Comparison of ENCODE assay signal across 18 cellular contexts in the genomic region with DNA sequence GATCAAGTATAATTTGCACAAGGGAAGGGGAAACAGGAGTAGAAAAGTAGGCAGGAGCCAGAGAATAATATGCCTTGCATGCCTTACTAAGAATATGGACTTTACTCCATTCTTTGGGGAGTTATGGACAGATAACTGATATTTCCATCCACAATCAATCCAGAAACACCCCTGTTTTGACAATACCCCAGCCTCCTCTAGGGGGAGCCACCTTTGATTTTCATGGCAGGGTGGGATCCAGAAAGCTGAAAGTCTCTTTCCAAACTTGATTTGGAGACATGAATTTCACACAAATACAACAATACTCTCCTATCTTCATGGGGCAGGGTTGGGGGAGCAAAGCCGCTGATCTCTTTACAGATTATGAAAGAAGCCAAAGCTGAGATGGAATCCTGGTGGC.
DNase-seq lines count a peak whose midpoint lies in the region; ATAC-seq, FAIRE-seq and TF ChIP-seq lines count a peak whose summit lies in the region.
"Had no signal": no experiment of that assay in that cellular context is flagged by ENCODE, and none has a peak within 500 bp of the region (broad histone marks: within the 10 kb centered on the region; RNA-seq: fewer than 3 reads in every experiment).

No MANE protein-coding gene starts in this region.

- no peak for FAIRE-seq in GM12878 (lab: Jason Lieb, UNC)
- FAIRE-seq: colon, pancreas had no signal

- POLR2A ChIA-PET in GM12878 (lab: Charles Lee), result no interaction called here

- DNase-seq in DMS 273 (lab: John Stamatoyannopoulos, UW; ENCODE audit: unreplicated experiment) (peak; percentile 14), DMS 273 treated with DMSO at 0.1 percent for 48 hours (lab: John Stamatoyannopoulos, UW) (no peak), Karpas-422 (peak; percentile 67), GM12878 (ENCODE audit: low read depth, low spot score) (no peak), nephron progenitor cell (peak; percentile 15)
- no peak for DNase-seq in activated naive CD8-positive, alpha-beta T cell treated with anti-CD3 and anti-CD28 coated beads, Interleukin-2, amount 50 U/mL, for 24 hours
- DNase-seq: activated CD4-positive, alpha-beta T cell treated with anti-CD3 and anti-CD28 coated beads for 1 hour; activated T-cell treated with anti-CD3 and anti-CD28 coated beads, Interleukin-2, amount 50 U/mL, for 4 hours; COR-L47; esophagus squamous epithelium; Kasumi-1; NCI-H2029 treated with DMSO at 0.1 percent for 48 hours; pancreas; T-helper 1 cell had no signal

- TF ChIP-seq RAD21 in GM12878 (IDR thresholded peaks at IDR 0.05; ENCODE audit: insufficient read depth, low read depth, low read length), result no peak

- H3K27ac ChIP-seq in Karpas-422 (ENCODE audit: low read length), result no peak overlapping the region
- no peak overlapping the region for H3K27ac ChIP-seq in GM12878 (ENCODE audit: control insufficient read depth, insufficient read depth)
- H3K27ac ChIP-seq: esophagus squamous epithelium, pancreas, suprapubic skin had no signal

- no peaks in the 10 kb centered on the region for H4K20me1 ChIP-seq in Karpas-422 (ENCODE audit: insufficient read depth, low read depth, low read length)
- no peaks in the 10 kb centered on the region for H4K20me1 ChIP-seq in GM12878 (ENCODE audit: control insufficient read depth, insufficient read depth)

- no TSS peak for BruUV-seq in GM12878 (replicated peaks; lab: Mats Ljungman, UMichigan)

- no peaks in the 10 kb centered on the region for H3K36me3 ChIP-seq in Karpas-422 (ENCODE audit: insufficient read depth, low read length)
- no peaks in the 10 kb centered on the region for H3K36me3 ChIP-seq in GM12878 (ENCODE audit: control insufficient read depth in 2 of 2, insufficient read depth in 2 of 2, low read length in 1 of 2)
- H3K36me3 ChIP-seq: esophagus squamous epithelium, pancreas, suprapubic skin had no signal

- H3K9ac ChIP-seq in Karpas-422 (ENCODE audit: low read length) (no peak overlapping the region), GM12878 (ENCODE audit: control insufficient read depth, insufficient read depth, low read length) (no peak overlapping the region)

- no peak overlapping the region for H2AFZ ChIP-seq in Karpas-422 (ENCODE audit: low read length)
- no peak overlapping the region for H2AFZ ChIP-seq in GM12878 (ENCODE audit: control insufficient read depth, low read depth, low read length)

- peaks cover 10% of the 10 kb centered on the region for H3K9me3 Mint-ChIP-seq in nephron progenitor cell
- peaks cover 14% of the 10 kb centered on the region for H3K9me3 Mint-ChIP-seq in activated naive CD8-positive, alpha-beta T cell treated with anti-CD3 and anti-CD28 coated beads, Interleukin-2, amount 50 U/mL, for 24 hours

- no peak for TF ChIP-seq EP300 in GM12878 (IDR thresholded peaks at IDR 0.05; ENCODE audit: borderline replicate concordance in 1 of 2, control insufficient read depth in 1 of 2, low read depth in 2 of 2, low read length in 2 of 2)

- no peaks in the 10 kb centered on the region for H3K9me2 ChIP-seq in Karpas-422 (replicated peaks; ENCODE audit: insufficient read depth, low read length)

- H3K4me1 ChIP-seq in Karpas-422 (ENCODE audit: low read length) (no peaks in the 10 kb centered on the region), GM12878 (ENCODE audit: control insufficient read depth, insufficient read depth, low read length) (no peaks in the 10 kb centered on the region)
- H3K4me1 ChIP-seq: esophagus squamous epithelium, pancreas, suprapubic skin had no signal

- ATAC-seq in GM12878 (no peak), HG02610 (IDR thresholded peaks at IDR 0.05; ENCODE audit: unreplicated experiment) (no peak), HG03571 (IDR thresholded peaks at IDR 0.05; ENCODE audit: unreplicated experiment) (no peak)
- no peak for ATAC-seq in activated naive CD8-positive, alpha-beta T cell treated with anti-CD3 and anti-CD28 coated beads, Interleukin-2, amount 50 U/mL, for 24 hours
- ATAC-seq: activated T-cell treated with anti-CD3 and anti-CD28 coated beads, Interleukin-2, amount 50 U/mL, for 4 hours; pancreas had no signal

- no peaks in the 10 kb centered on the region for H3K79me2 ChIP-seq in Karpas-422 (ENCODE audit: low read length)
- H3K79me2 ChIP-seq in GM12878 (ENCODE audit: control insufficient read depth, insufficient read depth, low read length), result no peaks in the 10 kb centered on the region

- H3K4me3 ChIP-seq in Karpas-422 (ENCODE audit: low read length) (no peak overlapping the region), GM12878 (no peak overlapping the region)
- H3K4me3 ChIP-seq: esophagus squamous epithelium, pancreas, suprapubic skin had no signal

- H3K9me3 ChIP-seq in Karpas-422 (ENCODE audit: low read length), result no peaks in the 10 kb centered on the region
- no peaks in the 10 kb centered on the region for H3K9me3 ChIP-seq in GM12878 (replicated peaks; ENCODE audit: control insufficient read depth, insufficient read depth, low read length)
- H3K9me3 ChIP-seq: esophagus squamous epithelium, pancreas, suprapubic skin had no signal

- H3K27ac Mint-ChIP-seq in nephron progenitor cell, result no peak overlapping the region
- H3K27ac Mint-ChIP-seq in activated naive CD8-positive, alpha-beta T cell treated with anti-CD3 and anti-CD28 coated beads, Interleukin-2, amount 50 U/mL, for 24 hours, result no peak overlapping the region

- no peak overlapping the region for H3K4me3 Mint-ChIP-seq in nephron progenitor cell
- no peak overlapping the region for H3K4me3 Mint-ChIP-seq in activated naive CD8-positive, alpha-beta T cell treated with anti-CD3 and anti-CD28 coated beads, Interleukin-2, amount 50 U/mL, for 24 hours
- H3K4me3 Mint-ChIP-seq: activated T-cell treated with anti-CD3 and anti-CD28 coated beads, Interleukin-2, amount 50 U/mL, for 4 hours had no signal

- no peaks in the 10 kb centered on the region for H3K4me1 Mint-ChIP-seq in nephron progenitor cell
- no peaks in the 10 kb centered on the region for H3K4me1 Mint-ChIP-seq in activated naive CD8-positive, alpha-beta T cell treated with anti-CD3 and anti-CD28 coated beads, Interleukin-2, amount 50 U/mL, for 24 hours

- no peak for TF ChIP-seq POLR2A in GM12878 (IDR thresholded peaks at IDR 0.05; ENCODE audit: low read depth, low read length)

- in situ Hi-C loops in GM12878 (cut with MboI), result no loop called here

- H3K36me3 Mint-ChIP-seq in nephron progenitor cell (ENCODE audit: low read depth), result no peaks in the 10 kb centered on the region
- H3K36me3 Mint-ChIP-seq in activated naive CD8-positive, alpha-beta T cell treated with anti-CD3 and anti-CD28 coated beads, Interleukin-2, amount 50 U/mL, for 24 hours (ENCODE audit: low read depth), result no peaks in the 10 kb centered on the region

- intact Hi-C loops in GM12878 (cut with micrococcal nuclease; ENCODE audit: unreplicated experiment), result no loop called here

- no peaks in the 10 kb centered on the region for H3K27me3 ChIP-seq in Karpas-422 (ENCODE audit: low read length)
- no peaks in the 10 kb centered on the region for H3K27me3 ChIP-seq in GM12878 (replicated peaks in 1 of 2; ENCODE audit: control insufficient read depth in 2 of 2, insufficient read depth in 2 of 2, low read length in 1 of 2)
- H3K27me3 ChIP-seq: esophagus squamous epithelium, suprapubic skin had no signal

- CTCF ChIA-PET in GM12878 (lab: Yijun Ruan, JAX), result interaction anchor here (0.7 to 1.3 kb wide), 9 partner anchors 8 to 71 kb away, joined by 3 to 6 read pairs (median 4); no protein-coding TSS in a partner anchor

- 57% methylated on average over 1 of the region's 1 CpG for WGBS in GM12878 (ENCODE audit: insufficient coverage, insufficient replicate concordance, low lambda C conversion rate, missing lambda C conversion rate)

- H3K4me2 ChIP-seq in Karpas-422 (ENCODE audit: low read depth, low read length, poor library complexity, severe bottlenecking) (no peak overlapping the region), GM12878 (ENCODE audit: control insufficient read depth, insufficient read depth) (no peak overlapping the region)

- SMC1A ChIA-PET in GM12878 (lab: Charles Lee; ENCODE audit: uncharacterized antibody, unreplicated experiment), result no interaction called here

- peaks cover 8% of the 10 kb centered on the region for H3K27me3 Mint-ChIP-seq in nephron progenitor cell (ENCODE audit: low read depth, poor library complexity)
- no peaks in the 10 kb centered on the region for H3K27me3 Mint-ChIP-seq in activated naive CD8-positive, alpha-beta T cell treated with anti-CD3 and anti-CD28 coated beads, Interleukin-2, amount 50 U/mL, for 24 hours

- RAD21 ChIA-PET in GM12878 (lab: Charles Lee; ENCODE audit: unreplicated experiment), result interaction anchor here (1.2 kb wide), 1 partner anchor 71 kb away, joined by 3 read pairs; no protein-coding TSS in a partner anchor

- TF ChIP-seq CTCF in GM12878 (IDR thresholded peaks at IDR 0.05 in 2 of 3, conservative IDR thresholded peaks at IDR 0.05 in 1 of 3; ENCODE audit: control insufficient read depth in 2 of 3, extremely low read depth in 1 of 3, insufficient read depth in 1 of 3, low read depth in 3 of 3, low read length in 3 of 3) (peak; percentile 9 to 34 (median 33); a peak in 2 of 6 replicates), nephron progenitor cell (IDR thresholded peaks at IDR 0.05) (peak; percentile 40)

TF ChIP-seq in GM12878, 131 proteins besides CTCF, POLR2A, EP300 and RAD21 (continues in another document):
- TF ChIP-seq KAT2A (conservative IDR thresholded peaks at IDR 0.05; ENCODE audit: control insufficient read depth, low read depth, low read length) (no peak), MEF2A (IDR thresholded peaks at IDR 0.05; ENCODE audit: insufficient read depth, low read depth, low read length) (no peak), POLR2AphosphoS5 (IDR thresholded peaks at IDR 0.05; ENCODE audit: low read length) (no peak)
- TF ChIP-seq, protein P1, sequence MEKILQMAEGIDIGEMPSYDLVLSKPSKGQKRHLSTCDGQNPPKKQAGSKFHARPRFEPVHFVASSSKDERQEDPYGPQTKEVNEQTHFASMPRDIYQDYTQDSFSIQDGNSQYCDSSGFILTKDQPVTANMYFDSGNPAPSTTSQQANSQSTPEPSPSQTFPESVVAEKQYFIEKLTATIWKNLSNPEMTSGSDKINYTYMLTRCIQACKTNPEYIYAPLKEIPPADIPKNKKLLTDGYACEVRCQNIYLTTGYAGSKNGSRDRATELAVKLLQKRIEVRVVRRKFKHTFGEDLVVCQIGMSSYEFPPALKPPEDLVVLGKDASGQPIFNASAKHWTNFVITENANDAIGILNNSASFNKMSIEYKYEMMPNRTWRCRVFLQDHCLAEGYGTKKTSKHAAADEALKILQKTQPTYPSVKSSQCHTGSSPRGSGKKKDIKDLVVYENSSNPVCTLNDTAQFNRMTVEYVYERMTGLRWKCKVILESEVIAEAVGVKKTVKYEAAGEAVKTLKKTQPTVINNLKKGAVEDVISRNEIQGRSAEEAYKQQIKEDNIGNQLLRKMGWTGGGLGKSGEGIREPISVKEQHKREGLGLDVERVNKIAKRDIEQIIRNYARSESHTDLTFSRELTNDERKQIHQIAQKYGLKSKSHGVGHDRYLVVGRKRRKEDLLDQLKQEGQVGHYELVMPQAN (conservative IDR thresholded peaks at IDR 0.05), result no peak

Comparison
In these comparisons a context has a peak if more than half of its experiments do, and no peak if none do; other contexts are left out.
1. DNase-seq: peak in DMS 273 (single experiment), Karpas-422 (single experiment) and nephron progenitor cell (single experiment); none in DMS 273 treated with DMSO at 0.1 percent for 48 hours (single experiment), GM12878 (single experiment) and activated naive CD8-positive, alpha-beta T cell treated with anti-CD3 and anti-CD28 coated beads, Interleukin-2, amount 50 U/mL, for 24 hours (single experiment).